ENCODE assay signal across 8 cellular contexts in the genomic region with DNA sequence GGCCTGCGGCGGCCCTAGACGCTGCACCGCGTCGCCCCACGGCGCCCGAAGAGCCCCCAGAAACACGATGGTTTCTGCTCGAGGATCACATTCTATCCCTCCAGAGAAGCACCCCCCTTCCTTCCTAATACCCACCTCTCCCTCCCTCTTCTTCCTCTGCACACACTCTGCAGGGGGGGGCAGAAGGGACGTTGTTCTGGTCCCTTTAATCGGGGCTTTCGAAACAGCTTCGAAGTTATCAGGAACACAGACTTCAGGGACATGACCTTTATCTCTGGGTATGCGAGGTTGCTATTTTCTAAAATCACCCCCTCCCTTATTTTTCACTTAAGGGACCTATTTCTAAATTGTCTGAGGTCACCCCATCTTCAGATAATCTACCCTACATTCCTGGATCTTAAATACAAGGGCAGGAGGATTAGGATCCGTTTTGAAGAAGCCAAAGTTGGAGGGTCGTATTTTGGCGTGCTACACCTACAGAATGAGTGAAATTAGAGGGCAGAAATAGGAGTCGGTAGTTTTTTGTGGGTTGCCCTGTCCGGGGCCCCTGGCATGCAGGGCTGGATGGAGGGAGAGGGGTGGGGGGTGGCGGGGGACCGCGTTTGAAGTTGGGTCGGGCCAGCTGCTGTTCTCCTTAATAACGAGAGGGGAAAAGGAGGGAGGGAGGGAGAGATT. TPM values are rescaled to one million over a fixed set of nuclear protein-coding genes. Genes with fewer than 3 reads are reported as not detected.
DNase-seq lines count a peak whose midpoint lies in the region; ATAC-seq, FAIRE-seq and TF ChIP-seq lines count a peak whose summit lies in the region.

No MANE protein-coding gene starts in this region.

- no peaks in the 10 kb centered on the region for H3K9me3 ChIP-seq in mucosa of rectum (ENCODE audit: control insufficient read depth in 2 of 2, low read length in 2 of 2)

- TF ChIP-seq CTCF in chondrocyte (IDR thresholded peaks at IDR 0.05), result no peak

- WGBS in urinary bladder, result under 1% methylated on average over 26 of the region's 26 CpGs

- FAIRE-seq in GM12891 (lab: Jason Lieb, UNC), result no peak

- H3K4me1 ChIP-seq in mucosa of rectum (ENCODE audit: control insufficient read depth in 2 of 2, insufficient read depth in 2 of 2, low read length in 2 of 2) (peaks cover 40 to 53% of the 10 kb centered on the region in 2 donors), urinary bladder (ENCODE audit: insufficient read depth) (no peaks in the 10 kb centered on the region)

- H3K4me1 Mint-ChIP-seq in activated naive CD4-positive, alpha-beta T cell treated with anti-CD3 and anti-CD28 coated beads, Interleukin-2, amount 50 U/mL, for 24 hours, result peaks cover 20% of the 10 kb centered on the region
- peaks cover 47% of the 10 kb centered on the region for H3K4me1 Mint-ChIP-seq in chondrocyte (ENCODE audit: low read depth)

- peaks cover 22% of the 10 kb centered on the region for H3K36me3 Mint-ChIP-seq in activated naive CD4-positive, alpha-beta T cell treated with anti-CD3 and anti-CD28 coated beads, Interleukin-2, amount 50 U/mL, for 24 hours
- H3K36me3 Mint-ChIP-seq in chondrocyte (ENCODE audit: low read depth), result peaks cover 12% of the 10 kb centered on the region

- H3K27me3 ChIP-seq in mucosa of rectum (ENCODE audit: control insufficient read depth in 2 of 2, insufficient read depth in 2 of 2, low read length in 2 of 2), result no peaks in the 10 kb centered on the region

- H3K27ac Mint-ChIP-seq in activated naive CD4-positive, alpha-beta T cell treated with anti-CD3 and anti-CD28 coated beads, Interleukin-2, amount 50 U/mL, for 24 hours, result peak overlapping the region; percentile 95
- H3K27ac Mint-ChIP-seq in chondrocyte (ENCODE audit: unreplicated experiment), result peak overlapping the region; percentile 74

- peak overlapping the region; percentile 98 for H3K4me3 Mint-ChIP-seq in activated naive CD4-positive, alpha-beta T cell treated with anti-CD3 and anti-CD28 coated beads, Interleukin-2, amount 50 U/mL, for 24 hours
- peak overlapping the region; percentile 89 for H3K4me3 Mint-ChIP-seq in chondrocyte (ENCODE audit: unreplicated experiment)

- peak overlapping the region; percentile 99 for H3K9ac ChIP-seq in mucosa of rectum (ENCODE audit: low read depth in 1 of 2, low read length in 2 of 2)

- H3K36me3 ChIP-seq in mucosa of rectum (ENCODE audit: control insufficient read depth in 2 of 2, insufficient read depth in 2 of 2, low read length in 2 of 2), result peaks cover 10 to 14% of the 10 kb centered on the region in 2 donors
- no peaks in the 10 kb centered on the region for H3K36me3 ChIP-seq in urinary bladder (ENCODE audit: insufficient read depth)

- H3K9me3 Mint-ChIP-seq in activated naive CD4-positive, alpha-beta T cell treated with anti-CD3 and anti-CD28 coated beads, Interleukin-2, amount 50 U/mL, for 24 hours, result no peaks in the 10 kb centered on the region
- H3K9me3 Mint-ChIP-seq in chondrocyte (ENCODE audit: low read depth), result no peaks in the 10 kb centered on the region

- ATAC-seq in GM18498 (IDR thresholded peaks at IDR 0.05; ENCODE audit: unreplicated experiment), result no peak

- DNase-seq in activated naive CD4-positive, alpha-beta T cell treated with Interleukin-2 at 50 U/mL for 16 hours, result no peak
- DNase-seq in chondrocyte (ENCODE audit: low spot score), result no peak
- no peak for DNase-seq in NCI-H69 (lab: John Stamatoyannopoulos, UW)
- DNase-seq in GM12891 (ENCODE audit: insufficient read length, low spot score), result no peak

- H3K4me3 ChIP-seq in mucosa of rectum (ENCODE audit: low read length in 2 of 2) (peak overlapping the region; percentile 93 to 96), urinary bladder (ENCODE audit: low read depth, low read length) (peak overlapping the region; percentile 90)

- H3K27ac ChIP-seq in mucosa of rectum (ENCODE audit: low read depth in 2 of 2, low read length in 2 of 2) (peak overlapping the region; percentile 83 to 94), urinary bladder (ENCODE audit: low read depth) (peak overlapping the region; percentile 72)

- no peak for TF ChIP-seq POLR2A in GM12891 (IDR thresholded peaks at IDR 0.05; ENCODE audit: low read depth, low read length)

- H3K27me3 Mint-ChIP-seq in activated naive CD4-positive, alpha-beta T cell treated with anti-CD3 and anti-CD28 coated beads, Interleukin-2, amount 50 U/mL, for 24 hours, result no peaks in the 10 kb centered on the region
- peaks cover 41% of the 10 kb centered on the region for H3K27me3 Mint-ChIP-seq in chondrocyte (ENCODE audit: low read depth)

TF ChIP-seq in GM12891, 5 proteins besides CTCF, POLR2A, EP300 and RAD21:
- no peak for TF ChIP-seq PAX5 (IDR thresholded peaks at IDR 0.05; ENCODE audit: insufficient read depth, low read length, severe bottlenecking)
- TF ChIP-seq POU2F2 (IDR thresholded peaks at IDR 0.05; ENCODE audit: low read depth, low read length), result no peak; the same call in 1 of the 2 replicates
- TF ChIP-seq TAF1 (IDR thresholded peaks at IDR 0.05; ENCODE audit: low read depth, low read length), result no peak

RNA-seq across cellular contexts. Expression of gene CCND2, which starts 0.4 kb away (rescaled TPM):
- 128 to 158 TPM (median 129 TPM) in 3 replicates for total RNA-seq in chondrocyte
- 203 TPM for total RNA-seq in urinary bladder
- 25.3 TPM for polyA plus RNA-seq in urinary bladder
- 64.3 TPM for polyA plus RNA-seq in GM12891 (2012; ENCODE audit: low read depth, missing spikeins)

RNA-seq across cellular contexts. Expression of gene TIGAR, which starts 47.9 kb away (rescaled TPM):
- total RNA-seq in chondrocyte (27.1 to 30.1 TPM (median 28.8 TPM) in 3 replicates), urinary bladder (3.6 TPM)
- polyA plus RNA-seq in urinary bladder, result 5.8 TPM
- polyA plus RNA-seq in GM12891 (2012; ENCODE audit: low read depth, missing spikeins), result 15.4 TPM
